Comparison of ENCODE assay signal across 1 cellular context in genomic region chr15:71629761-71630499, GRCh38.
TF ChIP-seq lines count a peak whose summit lies in the region.

No MANE protein-coding gene starts in this region.

TF ChIP-seq in HepG2, 621 proteins besides CTCF, POLR2A, EP300 and RAD21 (continued from another document):
- TF ChIP-seq TIGD3 (CRISPR knock-in tag; IDR thresholded peaks at IDR 0.05; ENCODE audit: borderline replicate concordance) = no peak
- no peak for TF ChIP-seq ZNF7 (CRISPR knock-in tag; IDR thresholded peaks at IDR 0.05)
- TF ChIP-seq ZNF503 (CRISPR knock-in tag; IDR thresholded peaks at IDR 0.05) = no peak
- TF ChIP-seq ZNF564 (CRISPR knock-in tag; IDR thresholded peaks at IDR 0.05) = no peak
- no peak for TF ChIP-seq CBX5 (CRISPR knock-in tag; IDR thresholded peaks at IDR 0.05; ENCODE audit: borderline replicate concordance)
- no peak for TF ChIP-seq ZBTB42 (CRISPR knock-in tag; IDR thresholded peaks at IDR 0.05)
- no peak for TF ChIP-seq ZBTB39 (CRISPR knock-in tag; IDR thresholded peaks at IDR 0.05)
- no peak for TF ChIP-seq ZFP36L1 (CRISPR knock-in tag; IDR thresholded peaks at IDR 0.05)
- no peak for TF ChIP-seq FOXA3 (CRISPR knock-in tag; IDR thresholded peaks at IDR 0.05)
- TF ChIP-seq PAWR (CRISPR knock-in tag; IDR thresholded peaks at IDR 0.05; ENCODE audit: borderline replicate concordance) = no peak
- no peak for TF ChIP-seq CEBPB (IDR thresholded peaks at IDR 0.05; ENCODE audit: borderline replicate concordance, low read depth, low read length)
- TF ChIP-seq ZNF160 (CRISPR knock-in tag; IDR thresholded peaks at IDR 0.05) = no peak
- TF ChIP-seq ZSCAN22 (CRISPR knock-in tag; IDR thresholded peaks at IDR 0.05) = no peak
- TF ChIP-seq ZNF646 (CRISPR knock-in tag; IDR thresholded peaks at IDR 0.05) = no peak
- no peak for TF ChIP-seq ZNF615 (CRISPR knock-in tag; IDR thresholded peaks at IDR 0.05; ENCODE audit: borderline replicate concordance)
- no peak for TF ChIP-seq NRL (CRISPR knock-in tag; IDR thresholded peaks at IDR 0.05; ENCODE audit: borderline replicate concordance)
- TF ChIP-seq ZNF703 (CRISPR knock-in tag; IDR thresholded peaks at IDR 0.05; ENCODE audit: borderline replicate concordance) = no peak
- no peak for TF ChIP-seq PATZ1 (CRISPR knock-in tag; IDR thresholded peaks at IDR 0.05)
